In the genomic region with DNA sequence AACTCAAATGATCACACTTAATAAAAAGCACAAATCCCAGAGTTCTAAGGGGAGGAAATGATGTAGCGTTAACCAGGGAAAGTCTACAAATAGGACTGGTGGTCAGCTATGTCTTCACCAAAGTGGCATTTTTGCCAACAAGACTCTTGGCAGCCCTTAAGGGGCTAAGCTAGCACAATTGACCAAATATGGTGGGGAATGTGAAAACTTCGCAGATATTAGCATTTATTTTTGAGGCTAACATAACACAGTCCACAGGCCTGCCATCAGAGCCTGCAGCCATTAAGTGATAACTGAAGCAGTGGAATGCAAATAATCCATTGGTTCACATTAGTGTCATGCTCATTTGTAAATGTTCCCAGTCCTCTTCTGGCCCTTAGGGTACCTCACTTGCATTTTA, we compare ENCODE assay signal across 1 cellular context.
TF ChIP-seq lines count a peak whose summit lies in the region.

No MANE protein-coding gene starts in this region.

TF ChIP-seq in HepG2, 621 proteins besides CTCF, POLR2A, EP300 and RAD21 (continued from another document):
- TF ChIP-seq GPBP1L1 (CRISPR knock-in tag; IDR thresholded peaks at IDR 0.05): no peak
